8 cellular contexts compared by ENCODE assay signal in genomic region chr6:119313937-119314893, GRCh38. TPM values are rescaled to one million over a fixed set of nuclear protein-coding genes. Genes with fewer than 3 reads are reported as not detected.
A peak's percentile ranks its signal among the peaks of the same experiment; 100 is the strongest.
DNase-seq lines count a peak whose midpoint lies in the region; ATAC-seq and TF ChIP-seq lines count a peak whose summit lies in the region.

No MANE protein-coding gene starts in this region.

- peak overlapping the region; percentile 70 for H3K4me2 ChIP-seq in OCI-LY1 (ENCODE audit: low read length)

- peak overlapping the region; percentile 85; the same call in 1 of the 2 replicates for H2AFZ ChIP-seq in OCI-LY1 (ENCODE audit: low read length)

- H3K27me3 ChIP-seq in OCI-LY1 (ENCODE audit: insufficient read depth, low read length): no peaks in the 10 kb centered on the region
- no peaks in the 10 kb centered on the region for H3K27me3 ChIP-seq in right lobe of liver
- no peaks in the 10 kb centered on the region for H3K27me3 ChIP-seq in vagina

- TF ChIP-seq POLR2A in right lobe of liver (IDR thresholded peaks at IDR 0.05): no peak
- TF ChIP-seq POLR2A in vagina (IDR thresholded peaks at IDR 0.05): no peak

- no peaks in the 10 kb centered on the region for H4K20me1 ChIP-seq in OCI-LY1 (ENCODE audit: insufficient read depth, low read length)

- intact Hi-C loops in right lobe of liver (cut with DNase I): no loop called here
- intact Hi-C loops in vagina (cut with DNase I): no loop called here

- H3K9ac ChIP-seq in OCI-LY1 (ENCODE audit: low read length): peak overlapping the region; percentile 56

- no peaks in the 10 kb centered on the region for H3K9me2 ChIP-seq in OCI-LY1 (ENCODE audit: low read depth, low read length)

- 56% methylated on average over 9 of the region's 10 CpGs for WGBS in right lobe of liver (ENCODE audit: insufficient coverage, low coverage, low lambda C conversion rate, missing lambda C conversion rate)

- no peaks in the 10 kb centered on the region for H3K79me2 ChIP-seq in OCI-LY1 (ENCODE audit: insufficient read depth, low read length)

- no peaks in the 10 kb centered on the region for H3F3A ChIP-seq in OCI-LY1 (ENCODE audit: insufficient read depth, low read length)

- peak overlapping the region; percentile 41 for H3K4me3 ChIP-seq in OCI-LY1 (ENCODE audit: low read depth, low read length, poor library complexity, severe bottlenecking)
- no peak overlapping the region for H3K4me3 ChIP-seq in right lobe of liver
- H3K4me3 ChIP-seq in vagina: no peak overlapping the region

- TF ChIP-seq CTCF in OCI-LY1 (IDR thresholded peaks at IDR 0.05; ENCODE audit: low read length) (no peak), right lobe of liver (IDR thresholded peaks at IDR 0.05) (no peak), vagina (IDR thresholded peaks at IDR 0.05) (no peak)

- no peaks in the 10 kb centered on the region for H3K36me3 ChIP-seq in OCI-LY1 (ENCODE audit: insufficient read depth, low read length)
- H3K36me3 ChIP-seq in right lobe of liver: no peaks in the 10 kb centered on the region
- H3K36me3 ChIP-seq in vagina: no peaks in the 10 kb centered on the region

- H3K4me1 ChIP-seq in OCI-LY1 (ENCODE audit: insufficient read depth, low read length, severe bottlenecking): peaks cover 42% of the 10 kb centered on the region
- peaks cover 0 to 43% (median 0%) of the 10 kb centered on the region in 4 donors for H3K4me1 ChIP-seq in right lobe of liver
- peaks cover 30% of the 10 kb centered on the region for H3K4me1 ChIP-seq in vagina

- H3K9me3 ChIP-seq in OCI-LY1 (ENCODE audit: low read length) (no peaks in the 10 kb centered on the region), right lobe of liver (no peaks in the 10 kb centered on the region), vagina (no peaks in the 10 kb centered on the region)

- ATAC-seq in GM19023 (IDR thresholded peaks at IDR 0.05; ENCODE audit: unreplicated experiment): peak; percentile 64
- peak; percentile 59 for ATAC-seq in HG02623 (IDR thresholded peaks at IDR 0.05; ENCODE audit: unreplicated experiment)
- peak; percentile 13 to 37 (median 26) for ATAC-seq in right lobe of liver

- DNase-seq in right lobe of liver: no peak
- no peak for DNase-seq in NCI-H446 treated with DMSO at 0.1 percent for 48 hours (lab: John Stamatoyannopoulos, UW)
- DNase-seq in GF-D8 (lab: John Stamatoyannopoulos, UW): no peak
- DNase-seq in vagina (ENCODE audit: extremely low spot score in 2 of 2): no peak
- no peak for DNase-seq in NCI-H748 treated with DMSO at 0.1 percent for 48 hours (lab: John Stamatoyannopoulos, UW)

- H3K27ac ChIP-seq in OCI-LY1 (ENCODE audit: low read depth, low read length, poor library complexity, severe bottlenecking) (peak overlapping the region; percentile 91), right lobe of liver (peak overlapping the region; percentile 10 to 52 (median 28)), vagina (no peak overlapping the region)

RNA-seq across cellular contexts. Expression of gene MAN1A1, which starts 35.3 kb away (rescaled TPM):
- 100 to 1,000 TPM; 109 to 191 (median 139) TPM for total RNA-seq in right lobe of liver
- 71.2 TPM for total RNA-seq in vagina
